In genomic region chr4:71974681-71975080, GRCh38 we compare ENCODE assay signal across 19 cellular contexts. TPM values are rescaled to one million over a fixed set of nuclear protein-coding genes. Genes with fewer than 3 reads are reported as not detected.
A peak's percentile ranks its signal among the peaks of the same experiment; 100 is the strongest.
DNase-seq lines count a peak whose midpoint lies in the region; ATAC-seq, FAIRE-seq and TF ChIP-seq lines count a peak whose summit lies in the region.
"Had no signal": no experiment of that assay in that cellular context is flagged by ENCODE, and none has a peak within 500 bp of the region (broad histone marks: within the 10 kb centered on the region; RNA-seq: fewer than 3 reads in every experiment).

No MANE protein-coding gene starts in this region.

- no peaks in the 10 kb centered on the region for H4K20me1 ChIP-seq in astrocyte (ENCODE audit: insufficient read depth, low read length)

- H3K36me3 ChIP-seq in astrocyte (ENCODE audit: insufficient read depth, low read length) = no peaks in the 10 kb centered on the region
- no peaks in the 10 kb centered on the region for H3K36me3 ChIP-seq in left lung
- no peaks in the 10 kb centered on the region for H3K36me3 ChIP-seq in pancreas
- H3K36me3 ChIP-seq: adrenal gland had no signal

- no peaks in the 10 kb centered on the region for H3K79me2 ChIP-seq in astrocyte (ENCODE audit: insufficient read depth, low read length)

- no peaks in the 10 kb centered on the region for H3K27me3 ChIP-seq in astrocyte (ENCODE audit: insufficient read depth, low read length)
- H3K27me3 ChIP-seq in left lung = no peaks in the 10 kb centered on the region
- H3K27me3 ChIP-seq in pancreas = no peaks in the 10 kb centered on the region
- H3K27me3 ChIP-seq: adrenal gland had no signal

- H3K36me3 Mint-ChIP-seq in astrocyte (ENCODE audit: low read depth, unreplicated experiment) = no peaks in the 10 kb centered on the region

- H3K9me3 Mint-ChIP-seq in astrocyte (ENCODE audit: unreplicated experiment) = no peaks in the 10 kb centered on the region
- H3K9me3 Mint-ChIP-seq: activated T-helper 1 cell treated with anti-CD3 and anti-CD28 coated beads, Interleukin-12 subunit alpha, Interleukin-12 subunit beta, Interleukin-2, Interleukin-4 antibody, amounts not matched to agents 30 ng/mL and 10 ng/mL and 1 ng/mL, durations not matched to agents 14 hours and 24 hours and 36 hours had no signal

- no peaks in the 10 kb centered on the region for H3K4me1 ChIP-seq in astrocyte (ENCODE audit: insufficient read depth, low read length)
- no peaks in the 10 kb centered on the region for H3K4me1 ChIP-seq in left lung
- no peaks in the 10 kb centered on the region for H3K4me1 ChIP-seq in pancreas
- H3K4me1 ChIP-seq: adrenal gland had no signal

- H3K27ac Mint-ChIP-seq in astrocyte (ENCODE audit: unreplicated experiment) = peak overlapping the region; percentile 91
- H3K27ac Mint-ChIP-seq: activated T-helper 1 cell treated with anti-CD3 and anti-CD28 coated beads, Interleukin-12 subunit alpha, Interleukin-12 subunit beta, Interleukin-2, Interleukin-4 antibody, amounts not matched to agents 30 ng/mL and 10 ng/mL and 1 ng/mL, durations not matched to agents 14 hours and 24 hours and 36 hours; progenitor cell of endocrine pancreas had no signal

- TF ChIP-seq CTCF in AG10803 (conservative IDR thresholded peaks at IDR 0.05; ENCODE audit: low read length) (no peak), astrocyte (IDR thresholded peaks at IDR 0.05; ENCODE audit: insufficient read depth, low read depth, low read length) (no peak), left lung (IDR thresholded peaks at IDR 0.05) (no peak), pancreas (IDR thresholded peaks at IDR 0.05) (no peak)

- no peak overlapping the region for H2AFZ ChIP-seq in astrocyte (ENCODE audit: low read depth, low read length)

- peaks cover 10% of the 10 kb centered on the region for H3K4me1 Mint-ChIP-seq in astrocyte (ENCODE audit: low read depth, unreplicated experiment)

- H3K27me3 Mint-ChIP-seq in astrocyte (ENCODE audit: low read depth, unreplicated experiment) = no peaks in the 10 kb centered on the region
- H3K27me3 Mint-ChIP-seq: progenitor cell of endocrine pancreas had no signal

- DNase-seq in AG10803 (ENCODE audit: low read depth) (peak; percentile 59), LHCN-M2 (ENCODE audit: low read depth) (peak; percentile 54), astrocyte (ENCODE audit: low read depth) (peak; percentile 85), iPS-NIHi7 (ENCODE audit: extremely low spot score) (peak; percentile 12), left lung (no peak), pancreas (no peak), foreskin melanocyte (no peak)
- DNase-seq: activated CD4-positive, alpha-beta T cell treated with anti-CD3 and anti-CD28 coated beads, Interleukin-2, amount 50 U/mL, for 4 hours; adrenal gland; dermis blood vessel endothelial cell; NCI-H1436; NCI-H748 treated with DMSO at 0.1 percent for 48 hours; Right ventricle myocardium superior had no signal

- H3K4me2 ChIP-seq in astrocyte (ENCODE audit: low read length) = no peak overlapping the region

- intact Hi-C loops in left lung (cut with DNase I) = no loop called here
- intact Hi-C loops in pancreas (cut with DNase I) = no loop called here

- WGBS in pancreas, 2 donors = 79 to 91% methylated on average over 4 of the region's 4 CpGs

- ATAC-seq in left lung = no peak
- ATAC-seq in GM18867 (IDR thresholded peaks at IDR 0.05; ENCODE audit: unreplicated experiment) = no peak
- ATAC-seq in pancreas = no peak
- ATAC-seq: HepG2 had no signal

- no peak overlapping the region for H3K4me3 Mint-ChIP-seq in astrocyte (ENCODE audit: unreplicated experiment)
- H3K4me3 Mint-ChIP-seq: activated T-helper 1 cell treated with anti-CD3 and anti-CD28 coated beads, Interleukin-12 subunit alpha, Interleukin-12 subunit beta, Interleukin-2, Interleukin-4 antibody, amounts not matched to agents 30 ng/mL and 10 ng/mL and 1 ng/mL, durations not matched to agents 14 hours and 24 hours and 36 hours had no signal

- no peak overlapping the region for H3K27ac ChIP-seq in astrocyte (ENCODE audit: low read depth, low read length)
- H3K27ac ChIP-seq in left lung = no peak overlapping the region
- no peak overlapping the region for H3K27ac ChIP-seq in pancreas
- H3K27ac ChIP-seq: adrenal gland had no signal

- no peak for FAIRE-seq in astrocyte (lab: Jason Lieb, UNC)
- no peak for FAIRE-seq in pancreas (lab: Jason Lieb, UNC)
- FAIRE-seq: frontal cortex, HepG2, islet of Langerhans had no signal

- H3K9ac ChIP-seq in astrocyte (ENCODE audit: low read length) = no peak overlapping the region

- H3K4me3 ChIP-seq in AG10803 (ENCODE audit: low read length) (no peak overlapping the region), astrocyte (ENCODE audit: insufficient read depth, low read depth, low read length) (no peak overlapping the region), left lung (no peak overlapping the region), pancreas (no peak overlapping the region)
- H3K4me3 ChIP-seq: adrenal gland had no signal

- H3K9me3 ChIP-seq in astrocyte (ENCODE audit: insufficient read depth, low read depth, low read length) (no peaks in the 10 kb centered on the region), left lung (no peaks in the 10 kb centered on the region), pancreas (no peaks in the 10 kb centered on the region)
- H3K9me3 ChIP-seq: adrenal gland had no signal

RNA-seq across cellular contexts. Expression of gene NPFFR2, which starts 57.1 kb away (rescaled TPM):
- total RNA-seq in LHCN-M2 (2014; rRNA removed) (not detected in 2 replicates), astrocyte (0.64 and 0.70 TPM in 2 replicates), left lung (not detected), pancreas (not detected)
- polyA plus RNA-seq in LHCN-M2 (2012) = not detected
- polyA plus RNA-seq in pancreas = not detected
- total RNA-seq: activated T-helper 1 cell treated with anti-CD3 and anti-CD28 coated beads, Interleukin-12 subunit alpha, Interleukin-12 subunit beta, Interleukin-2, Interleukin-4 antibody, amounts not matched to agents 30 ng/mL and 10 ng/mL and 1 ng/mL, durations not matched to agents 14 hours and 24 hours and 36 hours; adrenal gland; dermis blood vessel endothelial cell; HepG2; Right ventricle myocardium superior had no signal
- polyA plus RNA-seq: adrenal gland, HepG2 had no signal

Comparison
In these comparisons a context has a peak if more than half of its experiments do, and no peak if none do; other contexts are left out.
1. DNase-seq: peak in AG10803 (single experiment), LHCN-M2 (single experiment), astrocyte (single experiment) and iPS-NIHi7 (single experiment); none in left lung (0 of 2), pancreas (0 of 6) and foreskin melanocyte (single experiment).